Comparison of ENCODE assay signal across 9 cellular contexts in the genomic region with DNA sequence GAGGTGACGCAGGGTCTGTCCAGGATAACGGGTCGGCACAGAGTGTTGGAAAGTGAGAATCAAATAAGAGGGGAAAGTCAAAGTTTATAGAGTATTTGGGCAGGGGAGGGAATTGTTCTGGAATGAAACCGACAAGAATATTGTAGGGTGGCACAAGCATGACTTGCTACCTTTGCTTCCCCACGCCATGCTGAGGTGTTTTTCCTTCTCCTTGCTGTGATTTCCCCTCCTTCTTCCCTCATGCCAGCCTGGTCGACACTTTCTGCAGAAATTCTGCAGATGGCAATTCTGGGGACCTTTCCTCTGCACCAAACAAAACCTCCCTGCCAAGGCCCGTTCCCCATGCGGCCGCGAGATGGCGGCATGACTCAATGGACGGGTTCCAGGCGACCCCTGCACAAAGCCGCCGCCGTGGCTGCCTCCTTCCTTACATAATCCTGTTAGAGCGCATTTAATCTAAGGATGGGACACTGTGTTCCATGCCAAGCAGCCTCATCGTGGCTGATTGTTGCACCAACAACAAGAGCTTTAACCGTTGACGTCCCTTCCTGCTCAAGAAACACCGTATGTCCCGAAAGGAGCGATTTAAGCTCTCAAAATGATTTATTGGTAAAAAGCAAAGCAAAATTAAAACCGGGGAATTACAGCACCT. TPM values are rescaled to one million over a fixed set of nuclear protein-coding genes. Genes with fewer than 3 reads are reported as not detected.
DNase-seq lines count a peak whose midpoint lies in the region; ATAC-seq and TF ChIP-seq lines count a peak whose summit lies in the region.
"Had no signal": no experiment of that assay in that cellular context is flagged by ENCODE, and none has a peak within 500 bp of the region (broad histone marks: within the 10 kb centered on the region; RNA-seq: fewer than 3 reads in every experiment).

A gene (minus strand): TSS at position 290 of the 652 bp plus-strand sequence. CDS start 10,616 bp downstream, outside the sequence.

- CTCF ChIA-PET in activated CD4-positive, alpha-beta T cell treated with anti-CD3 and anti-CD28 coated beads, Interleukin-2, amount 10 ng/mL, durations not matched to agents 7 days and 5 days (lab: Charles Lee), result interaction anchor here (0.6 to 1.6 kb wide), 5 partner anchors 12 to 552 kb away, joined by 3 to 4 read pairs (median 3); no protein-coding TSS in a partner anchor

- peak; percentile 94 for TF ChIP-seq CTCF in C4-2B (conservative IDR thresholded peaks at IDR 0.05)
- peak; percentile 87 to 96 (median 92) for TF ChIP-seq CTCF in right lobe of liver (IDR thresholded peaks at IDR 0.05)

- H3K4me3 ChIP-seq in right lobe of liver, result peak within 1 kb of the TSS; percentile 28 to 48 (median 43)

- no peak for TF ChIP-seq POLR2A in right lobe of liver (IDR thresholded peaks at IDR 0.05)

- H3K27ac ChIP-seq in C4-2B (peak within 1 kb of the TSS; percentile 42), right lobe of liver (peak within 1 kb of the TSS; percentile 1 to 80 (median 76))

- H3K27me3 ChIP-seq in right lobe of liver, result no peaks in the 10 kb centered on the region

- H3K4me1 ChIP-seq in right lobe of liver, result peaks cover 0 to 19% (median 0%) of the 10 kb centered on the region in 4 donors

- H3K9me3 Mint-ChIP-seq in activated CD4-positive, alpha-beta T cell treated with anti-CD3 and anti-CD28 coated beads, Interleukin-2, amount 10 ng/mL, durations not matched to agents 7 days and 5 days, result no peaks in the 10 kb centered on the region
- H3K9me3 Mint-ChIP-seq: dendritic cell treated with granulocyte-macrophage colony-stimulating factor and Interleukin-4, amounts not matched to agents 40 ng/mL and 50 ng/mL, for 4 days had no signal

- ATAC-seq in GM19395 (IDR thresholded peaks at IDR 0.05; ENCODE audit: unreplicated experiment) (peak; percentile 91), HG03521 (IDR thresholded peaks at IDR 0.05; ENCODE audit: unreplicated experiment) (peak; percentile 94), right lobe of liver (peak; percentile 91 to 94 (median 92))

- POLR2A ChIA-PET in activated CD4-positive, alpha-beta T cell treated with anti-CD3 and anti-CD28 coated beads, Interleukin-2, amount 10 ng/mL, durations not matched to agents 7 days and 5 days (lab: Charles Lee), result no interaction called here

- intact Hi-C loops in right lobe of liver (cut with DNase I), result no loop called here

- H3K4me1 Mint-ChIP-seq in activated CD4-positive, alpha-beta T cell treated with anti-CD3 and anti-CD28 coated beads, Interleukin-2, amount 10 ng/mL, durations not matched to agents 7 days and 5 days, result no peaks in the 10 kb centered on the region

- peak; percentile 75 for DNase-seq in NCI-H526 treated with DMSO at 0.1 percent for 48 hours (lab: John Stamatoyannopoulos, UW)
- DNase-seq in activated CD4-positive, alpha-beta T cell treated with anti-CD3 and anti-CD28 coated beads, Interleukin-2, amount 10 ng/mL, durations not matched to agents 7 days and 5 days, result peak; percentile 77
- DNase-seq in dermis blood vessel endothelial cell, result peak; percentile 86
- peak; percentile 86 to 90 (median 89) for DNase-seq in right lobe of liver
- DNase-seq in stimulated activated CD4-positive, alpha-beta T cell treated with anti-CD3 and anti-CD28 coated beads, Interleukin-4, amount 100 ng/mL, for 1 hour, result peak; percentile 80

- H3K36me3 ChIP-seq in right lobe of liver, result no peaks in the 10 kb centered on the region

- H3K27me3 Mint-ChIP-seq in activated CD4-positive, alpha-beta T cell treated with anti-CD3 and anti-CD28 coated beads, Interleukin-2, amount 10 ng/mL, durations not matched to agents 7 days and 5 days, result peaks cover 3% of the 10 kb centered on the region

- H3K27ac Mint-ChIP-seq in activated CD4-positive, alpha-beta T cell treated with anti-CD3 and anti-CD28 coated beads, Interleukin-2, amount 10 ng/mL, durations not matched to agents 7 days and 5 days, result no peak within 1 kb of the TSS
- H3K27ac Mint-ChIP-seq: dendritic cell treated with granulocyte-macrophage colony-stimulating factor and Interleukin-4, amounts not matched to agents 40 ng/mL and 50 ng/mL, for 4 days had no signal

- no peaks in the 10 kb centered on the region for H3K36me3 Mint-ChIP-seq in activated CD4-positive, alpha-beta T cell treated with anti-CD3 and anti-CD28 coated beads, Interleukin-2, amount 10 ng/mL, durations not matched to agents 7 days and 5 days (ENCODE audit: low read depth)

- no peaks in the 10 kb centered on the region for H3K9me3 ChIP-seq in right lobe of liver

- 0% methylated on average over 24 of the region's 24 CpGs for WGBS in right lobe of liver (ENCODE audit: insufficient coverage, low coverage, low lambda C conversion rate, missing lambda C conversion rate)

- H3K4me3 Mint-ChIP-seq in activated CD4-positive, alpha-beta T cell treated with anti-CD3 and anti-CD28 coated beads, Interleukin-2, amount 10 ng/mL, durations not matched to agents 7 days and 5 days, result no peak within 1 kb of the TSS
- H3K4me3 Mint-ChIP-seq: dendritic cell treated with granulocyte-macrophage colony-stimulating factor and Interleukin-4, amounts not matched to agents 40 ng/mL and 50 ng/mL, for 4 days had no signal

RNA-seq across cellular contexts. Expression of the gene that starts here (rescaled TPM):
- total RNA-seq in activated CD4-positive, alpha-beta T cell treated with anti-CD3 and anti-CD28 coated beads, Interleukin-2, amount 10 ng/mL, durations not matched to agents 7 days and 5 days, result not detected
- total RNA-seq in dermis blood vessel endothelial cell (under 0.01 TPM in 1 of 2 replicates, not detected in the other), right lobe of liver (10 to 100 TPM in 1 of 6 experiments, 1 to 10 TPM in 5; 2.2 to 14.8 (median 2.7) TPM)

Comparison
In these comparisons a context has a peak if more than half of its experiments do, and no peak if none do; other contexts are left out.
1. Peak in every context shown above with its lines: DNase-seq, ATAC-seq, H3K4me3 ChIP-seq and H3K27ac ChIP-seq.
2. Peak in DNase-seq in activated CD4-positive, alpha-beta T cell treated with anti-CD3 and anti-CD28 coated beads, Interleukin-2, amount 10 ng/mL, durations not matched to agents 7 days and 5 days; RNA of the gene not detected or under 1 TPM.
3. Peak in DNase-seq in dermis blood vessel endothelial cell; RNA of the gene not detected or under 1 TPM.